29 cellular contexts compared by ENCODE assay signal in genomic region chr9:15276328-15276969, GRCh38. TPM values are rescaled to one million over a fixed set of nuclear protein-coding genes. Genes with fewer than 3 reads are reported as not detected.
DNase-seq lines count a peak whose midpoint lies in the region; ATAC-seq, FAIRE-seq and TF ChIP-seq lines count a peak whose summit lies in the region.
"Had no signal": no experiment of that assay in that cellular context is flagged by ENCODE, and none has a peak within 500 bp of the region (broad histone marks: within the 10 kb centered on the region; RNA-seq: fewer than 3 reads in every experiment).

No MANE protein-coding gene starts in this region.

- H3K4me1 ChIP-seq in BLaER1, result peaks cover 10% of the 10 kb centered on the region
- H3K4me1 ChIP-seq in body of pancreas, result peaks cover 15% of the 10 kb centered on the region
- peaks cover 0 to 13% (median 4%) of the 10 kb centered on the region in 4 donors for H3K4me1 ChIP-seq in upper lobe of left lung
- H3K4me1 ChIP-seq: heart right ventricle, left ventricle myocardium inferior, psoas muscle had no signal

- no peak for ATAC-seq in body of pancreas
- no peak for ATAC-seq in upper lobe of left lung (ENCODE audit: low FRiP score in 2 of 2)
- ATAC-seq: activated CD8-positive, alpha-beta memory T cell treated with anti-CD3 and anti-CD28 coated beads, Interleukin-2, amount 10 ng/mL, durations not matched to agents 7 days and 5 days; heart right ventricle; T-cell had no signal

- no peaks in the 10 kb centered on the region for H4K20me1 ChIP-seq in BLaER1

- FAIRE-seq in HTR-8/SVneo (lab: Jason Lieb, UNC), result no peak
- FAIRE-seq: G401.6 had no signal

- intact Hi-C loops in body of pancreas (cut with DNase I), result loop anchor here (10.0 kb wide), 1 partner anchor 138 kb away; no protein-coding TSS in a partner anchor

- H3K4me2 ChIP-seq in BLaER1, result peak overlapping the region; percentile 13; the same call in 1 of the 2 replicates

- H3K36me3 ChIP-seq in BLaER1, result no peaks in the 10 kb centered on the region
- H3K36me3 ChIP-seq in body of pancreas (replicated peaks in 1 of 2; ENCODE audit: insufficient read depth in 1 of 2, low read depth in 2 of 2), result no peaks in the 10 kb centered on the region
- no peaks in the 10 kb centered on the region for H3K36me3 ChIP-seq in upper lobe of left lung
- H3K36me3 ChIP-seq: heart right ventricle, left ventricle myocardium inferior, stomach, thyroid gland had no signal

- no peak overlapping the region for H3K27ac ChIP-seq in BLaER1
- no peak overlapping the region for H3K27ac ChIP-seq in body of pancreas
- no peak overlapping the region for H3K27ac ChIP-seq in upper lobe of left lung
- H3K27ac ChIP-seq: 22Rv1, heart right ventricle, left ventricle myocardium inferior, psoas muscle, stomach, thyroid gland had no signal

- TF ChIP-seq CTCF in body of pancreas (IDR thresholded peaks at IDR 0.05) (no peak), upper lobe of left lung (IDR thresholded peaks at IDR 0.05) (no peak)

- peak; percentile 16 for DNase-seq in DMS53 (lab: John Stamatoyannopoulos, UW)
- DNase-seq in DMS53 treated with DMSO at 0.1 percent for 48 hours (lab: John Stamatoyannopoulos, UW; ENCODE audit: unreplicated experiment), result no peak
- DNase-seq in NCI-H510A (lab: John Stamatoyannopoulos, UW), result peak; percentile 41
- DNase-seq in iPS-NIHi11 (ENCODE audit: low spot score), result peak; percentile 19
- no peak for DNase-seq in body of pancreas
- DNase-seq in HTR-8/SVneo (ENCODE audit: insufficient read length, low spot score), result no peak
- no peak for DNase-seq in upper lobe of left lung
- DNase-seq: activated CD4-positive, CD25-positive, alpha-beta regulatory T cell; activated CD8-positive, alpha-beta memory T cell treated with anti-CD3 and anti-CD28 coated beads, Interleukin-2, amount 10 ng/mL, durations not matched to agents 7 days and 5 days; activated naive CD4-positive, alpha-beta T cell treated with anti-CD3 and anti-CD28 coated beads for 36 hours; amniotic stem cell; CD4-positive, CD25-positive, alpha-beta regulatory T cell; effector CD4-positive, alpha-beta T cell; erythroblast; heart right ventricle; IMR-90; left ventricle myocardium inferior; naive B cell; NCI-H1092 treated with DMSO at 0.1 percent for 48 hours; NCI-H2081; NCI-H524; occipital lobe; psoas muscle; stomach; T-cell had no signal

- H3K4me3 ChIP-seq in BLaER1 (no peak overlapping the region), body of pancreas (no peak overlapping the region), upper lobe of left lung (no peak overlapping the region)
- H3K4me3 ChIP-seq: heart right ventricle, left ventricle myocardium inferior, psoas muscle, stomach, thyroid gland had no signal

- H3K9ac ChIP-seq in BLaER1, result no peak overlapping the region

- no peak for TF ChIP-seq EP300 in upper lobe of left lung (IDR thresholded peaks at IDR 0.05)

- TF ChIP-seq POLR2A in body of pancreas (IDR thresholded peaks at IDR 0.05), result no peak
- TF ChIP-seq POLR2A in upper lobe of left lung (IDR thresholded peaks at IDR 0.05), result no peak

- no peaks in the 10 kb centered on the region for H3K27me3 ChIP-seq in BLaER1
- no peaks in the 10 kb centered on the region for H3K27me3 ChIP-seq in body of pancreas
- no peaks in the 10 kb centered on the region for H3K27me3 ChIP-seq in upper lobe of left lung
- H3K27me3 ChIP-seq: heart right ventricle, stomach, thyroid gland had no signal

- no peaks in the 10 kb centered on the region for H3K9me3 ChIP-seq in BLaER1
- H3K9me3 ChIP-seq in body of pancreas, result no peaks in the 10 kb centered on the region
- no peaks in the 10 kb centered on the region for H3K9me3 ChIP-seq in upper lobe of left lung
- H3K9me3 ChIP-seq: heart right ventricle, left ventricle myocardium inferior, psoas muscle, stomach, thyroid gland had no signal

- WGBS in body of pancreas, 2 donors, result 63 to 66% methylated on average over 4 of the region's 4 CpGs
- WGBS in upper lobe of left lung, 2 donors, result 78 to 80% methylated on average over 4 of the region's 4 CpGs

RNA-seq across cellular contexts. Expression of gene TTC39B, which starts 30.6 kb away (rescaled TPM):
- 1 to 10 TPM; 5.3 to 6.0 TPM for total RNA-seq in body of pancreas
- 10 to 100 TPM; 16.7 to 35.7 (median 29.9) TPM for total RNA-seq in upper lobe of left lung

Comparison
In these comparisons a context has a peak if more than half of its experiments do, and no peak if none do; other contexts are left out.
1. DNase-seq: peak in DMS53 (single experiment), NCI-H510A (single experiment) and iPS-NIHi11 (single experiment); none in DMS53 treated with DMSO at 0.1 percent for 48 hours (single experiment), body of pancreas (0 of 4), HTR-8/SVneo (single experiment) and upper lobe of left lung (0 of 2).